ENCODE assay signal across 7 cellular contexts in genomic region chr7:153766931-153767330, GRCh38.
DNase-seq lines count a peak whose midpoint lies in the region; FAIRE-seq and TF ChIP-seq lines count a peak whose summit lies in the region.
"Not testable (repeated sequence)": the region's sequence is repeated elsewhere in the genome, so short reads cannot be mapped to it uniquely, and the experiment has no call there.

No MANE protein-coding gene starts in this region.

- H3K4me3 ChIP-seq in H1 (ENCODE audit: extremely low read depth in 1 of 4, insufficient read depth in 2 of 4, low read depth in 3 of 4, low read length in 4 of 4): not testable (repeated sequence)

- not testable (repeated sequence) for H2BK120ac ChIP-seq in H1 (replicated peaks; ENCODE audit: low read depth, low read length)

- H4K91ac ChIP-seq in H1 (replicated peaks; ENCODE audit: insufficient read length, low read length): not testable (repeated sequence)

- H3K23ac ChIP-seq in H1 (ENCODE audit: insufficient read length): not testable (repeated sequence)

- DNase-seq in Caki2 (ENCODE audit: low read depth) (peak; percentile 0), kidney glomerular epithelial cell (lab: John Stamatoyannopoulos, UW) (peak; percentile 32), kidney tubule cell (ENCODE audit: low spot score) (peak; percentile 58), left kidney (ENCODE audit: low read depth, low spot score) (peak; percentile 51), renal cortical epithelial cell (ENCODE audit: low read depth) (peak; percentile 12)
- not testable (repeated sequence) for DNase-seq in H1 (ENCODE audit: low read depth in 1 of 2, low spot score in 2 of 2)

- H3K56ac ChIP-seq in H1 (replicated peaks; ENCODE audit: insufficient read length, low read depth, low read length): not testable (repeated sequence)

- not testable (repeated sequence) for TF ChIP-seq CTCF in H1 (IDR thresholded peaks at IDR 0.05; ENCODE audit: control extremely low read depth in 1 of 3, insufficient read depth in 1 of 3, low read depth in 1 of 3, low read length in 3 of 3)

- POLR2A ChIA-PET in H1 (lab: Charles Lee; ENCODE audit: partially characterized antibody): not testable (repeated sequence)

- H3K4me2 ChIP-seq in H1 (ENCODE audit: insufficient read depth in 1 of 2, low read depth in 2 of 2, low read length in 2 of 2): not testable (repeated sequence)

- not testable (repeated sequence) for H2BK20ac ChIP-seq in H1 (ENCODE audit: low read length)

- not testable (repeated sequence) for H3K4me1 ChIP-seq in H1 (replicated peaks in 1 of 4; ENCODE audit: control insufficient read depth in 3 of 4, insufficient read depth in 4 of 4, low read length in 3 of 4)

- H4K20me1 ChIP-seq in H1 (replicated peaks in 1 of 2; ENCODE audit: control insufficient read depth in 1 of 2, insufficient read depth in 2 of 2, low read length in 2 of 2): not testable (repeated sequence)

- CTCF ChIA-PET in H1 (lab: Charles Lee; ENCODE audit: partially characterized antibody): interaction anchor here (0.9 kb wide), 1 partner anchor 386 kb away, joined by 3 read pairs; no protein-coding TSS in a partner anchor

- H3K36me3 ChIP-seq in H1 (ENCODE audit: control insufficient read depth in 2 of 4, insufficient read depth in 4 of 4, low read length in 3 of 4): not testable (repeated sequence)

- not testable (repeated sequence) for H4K8ac ChIP-seq in H1 (ENCODE audit: extremely low read depth, insufficient read depth, low read length)

- not testable (repeated sequence) for H2AFZ ChIP-seq in H1 (ENCODE audit: low read length)

- not testable (repeated sequence) for H3K23me2 ChIP-seq in H1 (ENCODE audit: low read depth, low read length)

- TF ChIP-seq POLR2A in H1 (IDR thresholded peaks at IDR 0.05; ENCODE audit: control extremely low read depth in 1 of 2, low read depth in 2 of 2, low read length in 2 of 2): not testable (repeated sequence)

- in situ Hi-C loops in Caki2 (cut with HindIII; ENCODE audit: low pct_unique_long_range_greater_than_20kb, low sequenced_read_pairs): not testable (repeated sequence)

- H3K27me3 ChIP-seq in H1 (replicated peaks in 1 of 4; ENCODE audit: control insufficient read depth in 3 of 4, extremely low read depth in 1 of 4, insufficient read depth in 3 of 4, low read length in 3 of 4): not testable (repeated sequence)

- H2BK15ac ChIP-seq in H1 (ENCODE audit: low read length): not testable (repeated sequence)

- not testable (repeated sequence) for H3K79me2 ChIP-seq in H1 (ENCODE audit: control insufficient read depth in 1 of 2, insufficient read depth in 2 of 2, low read length in 2 of 2)

- not testable (repeated sequence) for H3K14ac ChIP-seq in H1 (ENCODE audit: insufficient read length)

- not testable (repeated sequence) for H3K79me1 ChIP-seq in H1 (ENCODE audit: low read depth, low read length)

- H3K27ac ChIP-seq in H1 (ENCODE audit: low read depth, low read length): not testable (repeated sequence)

- peak; percentile 82 for FAIRE-seq in H1 (lab: Jason Lieb, UNC)
- FAIRE-seq in islet of Langerhans (lab: Jason Lieb, UNC): peak; percentile 64

- H3K9me3 ChIP-seq in H1 (ENCODE audit: insufficient read depth in 2 of 2, low read depth in 1 of 2, low read length in 1 of 2): not testable (repeated sequence)

- not testable (repeated sequence) for TF ChIP-seq EP300 in H1 (IDR thresholded peaks at IDR 0.05; ENCODE audit: borderline replicate concordance in 1 of 2, low read depth in 2 of 2, low read length in 2 of 2)

- not testable (repeated sequence) for TF ChIP-seq RAD21 in H1 (IDR thresholded peaks at IDR 0.05 in 1 of 2, conservative IDR thresholded peaks at IDR 0.05 in 1 of 2; ENCODE audit: low read depth in 2 of 2, low read length in 2 of 2)

- H3K4ac ChIP-seq in H1 (replicated peaks; ENCODE audit: insufficient read length, low read depth, low read length): not testable (repeated sequence)

- WGBS in H1 (ENCODE audit: extremely low coverage in 1 of 2, insufficient coverage in 1 of 2, insufficient read length in 1 of 2, insufficient replicate concordance in 2 of 2, low coverage in 1 of 2, low lambda C conversion rate in 2 of 2, missing lambda C conversion rate in 1 of 2), 2 experiments: 100% methylated on average over 1 of the region's 1 CpG; no CpG with 5 or more reads in 1 of the 2 experiments

- H2BK5ac ChIP-seq in H1 (ENCODE audit: low read depth, low read length): not testable (repeated sequence)

- H3K18ac ChIP-seq in H1 (ENCODE audit: extremely low read depth, low read length): not testable (repeated sequence)

- H4K5ac ChIP-seq in H1 (ENCODE audit: insufficient read length, low read depth, low read length): not testable (repeated sequence)

- H3K9ac ChIP-seq in H1 (replicated peaks in 1 of 4; ENCODE audit: extremely low read depth in 1 of 4, low read depth in 3 of 4, low read length in 3 of 4): not testable (repeated sequence)

- H2AK5ac ChIP-seq in H1 (ENCODE audit: low read depth, low read length): not testable (repeated sequence)

- not testable (repeated sequence) for H2BK12ac ChIP-seq in H1 (ENCODE audit: low read depth, low read length)
